ENCODE assay signal across 8 cellular contexts in the genomic region with DNA sequence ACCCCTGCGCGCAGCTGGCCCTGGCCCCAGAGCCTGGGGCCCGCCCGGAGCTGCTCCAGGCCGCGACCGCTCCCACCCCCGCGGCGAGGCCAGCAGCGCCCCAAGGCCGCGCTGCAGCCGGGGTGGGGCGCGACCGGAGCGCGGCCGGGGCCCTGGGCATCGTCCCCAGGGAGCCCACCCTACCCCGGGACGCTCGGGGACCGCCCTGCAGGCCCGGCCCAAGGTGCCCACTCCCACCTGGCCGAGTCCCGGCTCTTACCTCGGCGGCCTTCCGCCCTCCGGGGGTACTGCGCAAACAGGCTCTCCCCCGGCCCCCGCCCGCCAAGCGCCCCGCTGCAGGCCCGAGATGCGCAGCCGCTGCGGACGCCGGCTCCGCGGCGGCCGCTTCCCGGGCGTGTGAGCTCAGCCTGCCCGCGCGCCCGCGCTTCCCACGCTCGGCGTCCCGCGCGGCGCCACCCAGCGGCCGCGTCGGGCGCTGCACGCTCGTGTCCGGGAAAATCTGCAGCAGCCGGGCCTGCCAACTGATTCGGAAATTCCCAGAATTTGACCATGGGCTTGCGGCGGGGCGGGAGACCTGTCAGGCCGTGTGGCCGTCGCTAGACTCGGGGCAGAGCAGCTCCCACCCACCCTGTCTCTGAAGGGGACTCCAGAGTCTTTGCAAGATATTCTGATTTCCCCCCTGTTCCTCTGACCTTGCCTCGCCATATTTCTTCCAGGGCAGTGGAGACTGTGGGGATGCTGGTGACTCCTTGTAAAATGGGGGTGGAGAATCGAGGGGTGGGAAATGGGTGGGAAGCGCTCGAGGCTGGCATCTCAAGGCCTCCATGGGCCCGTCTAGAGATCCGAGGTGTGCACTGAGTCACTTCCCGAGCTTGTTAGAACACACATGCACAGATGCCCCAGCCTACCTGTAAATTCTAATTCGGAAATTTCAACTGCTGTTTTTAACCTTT. TPM values are rescaled to one million over a fixed set of nuclear protein-coding genes. Genes with fewer than 3 reads are reported as not detected.
DNase-seq lines count a peak whose midpoint lies in the region; ATAC-seq and TF ChIP-seq lines count a peak whose summit lies in the region.

No MANE protein-coding gene starts in this region.

- peak; percentile 59 for ATAC-seq in GM18907 (IDR thresholded peaks at IDR 0.05; ENCODE audit: unreplicated experiment)
- peak; percentile 62 for ATAC-seq in HG03135 (IDR thresholded peaks at IDR 0.05; ENCODE audit: unreplicated experiment)
- ATAC-seq in activated CD8-positive, alpha-beta T cell treated with anti-CD3 and anti-CD28 coated beads for 36 hours = peak; percentile 52
- ATAC-seq in lung (ENCODE audit: insufficient read depth, low FRiP score) = peak; percentile 92

- no peaks in the 10 kb centered on the region for H3K9me3 ChIP-seq in lung (ENCODE audit: control insufficient read depth in 2 of 2, insufficient read depth in 1 of 2, low read length in 1 of 2)

- H3K4me3 Mint-ChIP-seq in activated CD8-positive, alpha-beta T cell treated with anti-CD3 and anti-CD28 coated beads for 36 hours = peak overlapping the region; percentile 91

- POLR2A ChIA-PET in BJ (lab: Charles Lee) = interaction anchor here (1.0 kb wide), 1 partner anchor 44 kb away, joined by 5 read pairs; no protein-coding TSS in a partner anchor
- POLR2A ChIA-PET in activated CD8-positive, alpha-beta T cell treated with anti-CD3 and anti-CD28 coated beads for 36 hours (lab: Charles Lee) = interaction anchor here (1.0 to 3.8 kb wide), 14 partner anchors 9 to 63 kb away, joined by 3 to 28 read pairs (median 6); no protein-coding TSS in a partner anchor

- WGBS in lung, 2 donors = 4 to 10% methylated on average over 43 to 87 of the region's 87 CpGs

- H3K4me1 Mint-ChIP-seq in activated CD8-positive, alpha-beta T cell treated with anti-CD3 and anti-CD28 coated beads for 36 hours (ENCODE audit: low read depth) = peaks cover 84% of the 10 kb centered on the region

- H3K4me1 ChIP-seq in lung (ENCODE audit: control insufficient read depth in 2 of 2, insufficient read depth in 2 of 2, low read length in 2 of 2) = peaks cover 10 to 23% of the 10 kb centered on the region in 2 donors

- peak overlapping the region; percentile 92 to 95 for H3K27ac ChIP-seq in lung (ENCODE audit: low read depth in 1 of 2, low read length in 1 of 2)

- H3K4me3 ChIP-seq in BJ (ENCODE audit: low read depth, low read length) (peak overlapping the region; percentile 75), lung (peak overlapping the region; percentile 85)

- CTCF ChIA-PET in BJ (lab: Yijun Ruan, JAX) = interaction anchor here (0.8 to 18.0 kb wide), 22 partner anchors 9 to 376 kb away, joined by 3 to 332 read pairs (median 5); a partner anchor contains a TSS
- CTCF ChIA-PET in activated CD8-positive, alpha-beta T cell treated with anti-CD3 and anti-CD28 coated beads for 36 hours (lab: Charles Lee) = interaction anchor here (0.6 to 19.4 kb wide), 28 partner anchors 7 to 116 kb away, joined by 3 to 387 read pairs (median 8); a partner anchor contains a TSS

- H3K9me3 Mint-ChIP-seq in activated CD8-positive, alpha-beta T cell treated with anti-CD3 and anti-CD28 coated beads for 36 hours = no peaks in the 10 kb centered on the region

- DNase-seq in BJ (ENCODE audit: low read depth) (no peak), NCI-H460 (ENCODE audit: extremely low read depth, low read depth) (peak; percentile 74), lung (ENCODE audit: low spot score) (peak; percentile 77)
- peak; percentile 67 for DNase-seq in activated CD8-positive, alpha-beta T cell treated with anti-CD3 and anti-CD28 coated beads for 36 hours
- peak; percentile 49 for DNase-seq in effector CD4-positive, alpha-beta T cell
- DNase-seq in stimulated activated CD4-positive, alpha-beta T cell treated with anti-CD3 and anti-CD28 coated beads, TNF-alpha, amount 100 ng/mL, for 24 hours (ENCODE audit: low read depth in 3 of 3) = peak in 2 of 3 experiments; percentile 55 to 58

- H3K27me3 Mint-ChIP-seq in activated CD8-positive, alpha-beta T cell treated with anti-CD3 and anti-CD28 coated beads for 36 hours = no peaks in the 10 kb centered on the region

- TF ChIP-seq CTCF in BJ (IDR thresholded peaks at IDR 0.05; ENCODE audit: insufficient read depth, low read depth, low read length) = peak; percentile 65
- peak; percentile 81 for TF ChIP-seq CTCF in activated CD8-positive, alpha-beta T cell treated with anti-CD3 and anti-CD28 coated beads for 36 hours (IDR thresholded peaks at IDR 0.05)
- TF ChIP-seq CTCF in lung (IDR thresholded peaks at IDR 0.05; ENCODE audit: control extremely low read depth, extremely low read depth) = peak; percentile 74

- peak overlapping the region; percentile 86 for H3K27ac Mint-ChIP-seq in activated CD8-positive, alpha-beta T cell treated with anti-CD3 and anti-CD28 coated beads for 36 hours

- H3K36me3 ChIP-seq in BJ (ENCODE audit: control insufficient read depth, insufficient read depth, low read length) = peaks cover 2% of the 10 kb centered on the region; the same call in 1 of the 2 replicates
- peaks cover 0 to 4% of the 10 kb centered on the region in 2 donors for H3K36me3 ChIP-seq in lung (ENCODE audit: control insufficient read depth in 2 of 2, insufficient read depth in 2 of 2, low read length in 2 of 2)

- peaks cover 31% of the 10 kb centered on the region for H3K36me3 Mint-ChIP-seq in activated CD8-positive, alpha-beta T cell treated with anti-CD3 and anti-CD28 coated beads for 36 hours (ENCODE audit: low read depth)

- H3K27me3 ChIP-seq in BJ (ENCODE audit: control insufficient read depth, insufficient read depth, low read length) = no peaks in the 10 kb centered on the region
- H3K27me3 ChIP-seq in lung (ENCODE audit: control insufficient read depth, insufficient read depth) = no peaks in the 10 kb centered on the region

- intact Hi-C loops in activated CD8-positive, alpha-beta T cell treated with anti-CD3 and anti-CD28 coated beads for 36 hours (cut with micrococcal nuclease) = no loop called here

RNA-seq across cellular contexts. Expression of a gene that starts 41.9 kb away (rescaled TPM):
- polyA plus RNA-seq in BJ (2011; rRNA removed) = 0.87 and 1.2 TPM in 2 replicates
- polyA minus RNA-seq in BJ (2011; rRNA and poly(A)+ RNA removed) = 0.24 and 0.26 TPM in 2 replicates
- total RNA-seq in NCI-H460 (2014; rRNA removed; shearing (Covaris generic)) = not detected in 2 replicates
- not detected in 2 replicates for polyA plus RNA-seq in NCI-H460 (2014; cell fraction: nucleus; rRNA removed)
- total RNA-seq in activated CD8-positive, alpha-beta T cell treated with anti-CD3 and anti-CD28 coated beads for 36 hours = under 1 TPM; 0.04 to 0.05 TPM
- 10 to 100 TPM; 44.8 to 81.9 TPM for total RNA-seq in lung
- 10 to 100 TPM; 23.6 to 29.3 TPM for polyA plus RNA-seq in lung

Comparison
In these comparisons a context has a peak if more than half of its experiments do, and no peak if none do; other contexts are left out.
1. RNA of a gene that starts 41.9 kb away (total RNA-seq): 44.8 to 81.9 TPM in lung; 0.04 to 0.05 TPM in activated CD8-positive, alpha-beta T cell treated with anti-CD3 and anti-CD28 coated beads for 36 hours and not detected in NCI-H460; every median in the first group is over 10 times any median in the second.
2. Peak in every context shown above with its lines, with median percentiles within 50 percentile points of each other: CTCF ChIP-seq and ATAC-seq.